Comparison of ENCODE assay signal across 8 cellular contexts in genomic region chr1:148844220-148844619, GRCh38. TPM values are rescaled to one million over a fixed set of nuclear protein-coding genes. Genes with fewer than 3 reads are reported as not detected.
DNase-seq lines count a peak whose midpoint lies in the region; ATAC-seq, FAIRE-seq and TF ChIP-seq lines count a peak whose summit lies in the region.
"Not testable (repeated sequence)": the region's sequence is repeated elsewhere in the genome, so short reads cannot be mapped to it uniquely, and the experiment has no call there.

TSS of gene PDE4DIP (plus strand) at chr1:148844428. CDS start at chr1:148844775, 347 bp downstream.

- not testable (repeated sequence) for TF ChIP-seq POLR2A in GM12892 (IDR thresholded peaks at IDR 0.05; ENCODE audit: low read depth, low read length); adrenal gland (IDR thresholded peaks at IDR 0.05); gastroesophageal sphincter (IDR thresholded peaks at IDR 0.05); testis (IDR thresholded peaks at IDR 0.05)

- H3K27ac ChIP-seq in SJSA1, adrenal gland, gastroesophageal sphincter, testis: not testable (repeated sequence)

- H3K36me3 ChIP-seq in SJSA1; adrenal gland (replicated peaks in 1 of 2); gastroesophageal sphincter; testis (ENCODE audit: low read depth, missing control alignments): not testable (repeated sequence)

- not testable (repeated sequence) for TF ChIP-seq CTCF in adrenal gland (IDR thresholded peaks at IDR 0.05); gastroesophageal sphincter (IDR thresholded peaks at IDR 0.05); testis (IDR thresholded peaks at IDR 0.05)

- peak; percentile 33 for FAIRE-seq in GM12892 (lab: Jason Lieb, UNC)

- H3K27me3 ChIP-seq in SJSA1 (replicated peaks); adrenal gland; gastroesophageal sphincter; testis: not testable (repeated sequence)

- DNase-seq in GM12892 (ENCODE audit: insufficient read length); myocyte (ENCODE audit: low read depth): not testable (repeated sequence)
- DNase-seq in SJSA1 (ENCODE audit: low read depth in 1 of 2, low spot score in 2 of 2) (peak in 1 of 2 experiments; percentile 33), adrenal gland (peak in 2 of 7 donors; percentile 2 to 23), testis (peak; percentile 9)
- DNase-seq in activated CD8-positive, alpha-beta memory T cell treated with anti-CD3 and anti-CD28 coated beads for 4 hours (ENCODE audit: low read depth in 2 of 2) = peak; percentile 43 to 49
- DNase-seq in stimulated activated CD4-positive, alpha-beta T cell treated with anti-CD3 and anti-CD28 coated beads, Interleukin-15, amount 100 ng/mL, for 48 hours (ENCODE audit: low read depth in 2 of 2) = peak; percentile 0 to 24

- H3K4me1 ChIP-seq in SJSA1 (replicated peaks); adrenal gland (replicated peaks in 1 of 2); gastroesophageal sphincter; testis: not testable (repeated sequence)

- ATAC-seq in gastroesophageal sphincter = peak; percentile 86

- not testable (repeated sequence) for TF ChIP-seq EP300 in gastroesophageal sphincter (IDR thresholded peaks at IDR 0.05)

- H3K4me3 ChIP-seq in SJSA1, adrenal gland, testis: not testable (repeated sequence)
- peak within 1 kb of the TSS in 1 of 2 donors; percentile 27 for H3K4me3 ChIP-seq in gastroesophageal sphincter

- WGBS in adrenal gland, 4 donors = 0% methylated on average over 4 to 12 of the region's 36 CpGs; no CpG with 5 or more reads in 2 of the 4 donors
- WGBS in gastroesophageal sphincter (ENCODE audit: low coverage in 1 of 2), 2 donors = no CpG with 5 or more reads among the region's 36 CpGs
- no CpG with 5 or more reads among the region's 36 CpGs for WGBS in testis, 2 donors

- intact Hi-C loops in adrenal gland (cut with DNase I); testis (cut with DNase I; ENCODE audit: low total_unique reads): not testable (repeated sequence)

- not testable (repeated sequence) for H3K9me3 ChIP-seq in SJSA1 (replicated peaks); adrenal gland (replicated peaks in 1 of 3); gastroesophageal sphincter; testis

RNA-seq across cellular contexts. Expression of gene PDE4DIP, which starts in this region (rescaled TPM):
- 8.4 TPM for polyA plus RNA-seq in GM12892 (2012; ENCODE audit: missing spikeins)
- 36.5 and 94.4 TPM in 2 replicates for total RNA-seq in SJSA1 (2014; rRNA removed; shearing (Covaris generic))
- total RNA-seq in adrenal gland = 10 to 100 TPM; 20.0 to 31.9 (median 25.9) TPM
- polyA plus RNA-seq in adrenal gland = 10 to 100 TPM in 2 of 3 donors, 1 to 10 TPM in 1; 6.1 to 28.4 (median 17.7) TPM
- total RNA-seq in gastroesophageal sphincter = 100 to 1,000 TPM; 170 to 293 (median 218) TPM
- 325 and 408 TPM in 2 replicates for total RNA-seq in myocyte
- 195 TPM for polyA plus RNA-seq in myocyte (2012)
- total RNA-seq in testis = 10 to 100 TPM; 32.4 to 48.7 TPM
- polyA plus RNA-seq in testis (ENCODE audit: insufficient read depth, low read depth, low replicate concordance) = 29.8 TPM
